In the genomic region with DNA sequence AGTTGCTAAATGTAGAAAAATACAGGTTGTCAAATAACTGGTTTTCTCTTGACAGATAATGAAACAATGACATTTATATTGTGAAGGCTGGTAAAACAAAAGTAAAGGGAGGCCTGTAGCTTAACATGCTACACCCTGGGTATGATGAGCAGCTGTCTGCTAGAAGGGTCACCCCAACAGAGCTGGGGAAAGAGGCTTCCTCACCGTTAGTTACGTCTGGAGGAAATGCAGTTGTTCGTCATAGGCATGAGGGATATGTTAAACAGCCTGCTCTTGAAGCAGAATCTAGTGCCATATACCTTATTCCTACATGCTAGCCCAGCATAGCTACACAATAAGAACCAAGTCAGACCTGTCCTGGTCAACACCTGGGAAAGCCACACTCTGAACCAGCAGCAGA, we compare ENCODE assay signal across 12 cellular contexts. TPM values are rescaled to one million over a fixed set of nuclear protein-coding genes. Genes with fewer than 3 reads are reported as not detected.
A peak's percentile ranks its signal among the peaks of the same experiment; 100 is the strongest.
DNase-seq lines count a peak whose midpoint lies in the region; ATAC-seq and TF ChIP-seq lines count a peak whose summit lies in the region.
"Had no signal": no experiment of that assay in that cellular context is flagged by ENCODE, and none has a peak within 500 bp of the region (broad histone marks: within the 10 kb centered on the region; RNA-seq: fewer than 3 reads in every experiment).

No MANE protein-coding gene starts in this region.

- ATAC-seq in GM18520 (IDR thresholded peaks at IDR 0.05; ENCODE audit: unreplicated experiment): no peak
- ATAC-seq in right cardiac atrium: no peak
- ATAC-seq: heart left ventricle had no signal

- no peak for TF ChIP-seq POLR2A in lower leg skin (IDR thresholded peaks at IDR 0.05)

- H3K9me3 Mint-ChIP-seq in CD4-positive, alpha-beta memory T cell: no peaks in the 10 kb centered on the region

- WGBS in lower leg skin, 2 donors: 82 to 94% methylated on average over 3 of the region's 3 CpGs
- 80% methylated on average over 3 of the region's 3 CpGs for WGBS in right cardiac atrium

- H3K27me3 Mint-ChIP-seq in CD4-positive, alpha-beta memory T cell: no peaks in the 10 kb centered on the region

- POLR2A ChIA-PET in CD4-positive, alpha-beta memory T cell (lab: Charles Lee; ENCODE audit: partially characterized antibody): interaction anchor here (1.0 to 34.6 kb wide), 9 partner anchors 5 to 631 kb away, joined by 3 to 1352 read pairs (median 8); partner anchors contain the start of genes LPIN2, MYL12A and MYL12B

- H3K4me3 ChIP-seq in CD4-positive, alpha-beta memory T cell (ENCODE audit: low read length in 2 of 2): no peak overlapping the region
- H3K4me3 ChIP-seq in mucosa of rectum (ENCODE audit: low read length in 2 of 2) (no peak overlapping the region), lower leg skin (ENCODE audit: low read depth, poor library complexity, severe bottlenecking) (no peak overlapping the region), right cardiac atrium (ENCODE audit: low read length) (no peak overlapping the region)
- H3K4me3 ChIP-seq: heart left ventricle, skin epidermis had no signal

- CTCF ChIA-PET in CD4-positive, alpha-beta memory T cell (lab: Charles Lee; ENCODE audit: partially characterized antibody): interaction anchor here (0.7 to 18.4 kb wide), 9 partner anchors 9 to 283 kb away, joined by 3 to 304 read pairs (median 4); no protein-coding TSS in a partner anchor

- H3K4me1 ChIP-seq in CD4-positive, alpha-beta memory T cell (ENCODE audit: insufficient read depth, low read length): peaks cover 96% of the 10 kb centered on the region
- H3K4me1 ChIP-seq in mucosa of rectum (ENCODE audit: control insufficient read depth in 2 of 2, insufficient read depth in 2 of 2, low read length in 2 of 2): peaks cover 12 to 20% of the 10 kb centered on the region in 2 donors
- H3K4me1 ChIP-seq in right cardiac atrium (ENCODE audit: control insufficient read depth, insufficient read depth, low read length): peaks cover 5% of the 10 kb centered on the region

- peak overlapping the region; percentile 70 to 87 (median 84) for H3K4me3 Mint-ChIP-seq in CD4-positive, alpha-beta memory T cell

- H3K27ac Mint-ChIP-seq in CD4-positive, alpha-beta memory T cell: peak overlapping the region; percentile 88 to 99 (median 98)

- H3K9me3 ChIP-seq in CD4-positive, alpha-beta memory T cell (ENCODE audit: control insufficient read depth in 1 of 2, low read length in 2 of 2): no peaks in the 10 kb centered on the region
- H3K9me3 ChIP-seq in mucosa of rectum (ENCODE audit: control insufficient read depth in 2 of 2, low read length in 2 of 2) (no peaks in the 10 kb centered on the region), right cardiac atrium (ENCODE audit: control insufficient read depth, low read length) (no peaks in the 10 kb centered on the region)
- H3K9me3 ChIP-seq: heart left ventricle had no signal

- H3K36me3 ChIP-seq in CD4-positive, alpha-beta memory T cell (ENCODE audit: insufficient read depth, low read length): no peaks in the 10 kb centered on the region
- H3K36me3 ChIP-seq in mucosa of rectum (ENCODE audit: control insufficient read depth in 2 of 2, insufficient read depth in 2 of 2, low read length in 2 of 2): no peaks in the 10 kb centered on the region
- H3K36me3 ChIP-seq: heart left ventricle had no signal

- intact Hi-C loops in CD4-positive, alpha-beta memory T cell (cut with micrococcal nuclease): loop anchor here (5.0 kb wide), 2 partner anchors 306 to 629 kb away; partner anchors contain the start of gene SMCHD1
- intact Hi-C loops in lower leg skin (cut with DNase I; ENCODE audit: low total_unique reads) (no loop called here), right cardiac atrium (cut with DNase I) (no loop called here)

- H3K27ac ChIP-seq in CD4-positive, alpha-beta memory T cell (ENCODE audit: low read depth, low read length): peak overlapping the region; percentile 79
- peak overlapping the region; percentile 0 to 1 for H3K27ac ChIP-seq in mucosa of rectum (ENCODE audit: low read depth in 2 of 2, low read length in 2 of 2)
- H3K27ac ChIP-seq in right cardiac atrium (ENCODE audit: low read length): no peak overlapping the region

- TF ChIP-seq CTCF in lower leg skin (IDR thresholded peaks at IDR 0.05): no peak

- H3K27me3 ChIP-seq in CD4-positive, alpha-beta memory T cell (ENCODE audit: insufficient read depth, low read length): no peaks in the 10 kb centered on the region
- H3K27me3 ChIP-seq in mucosa of rectum (ENCODE audit: control insufficient read depth in 2 of 2, insufficient read depth in 2 of 2, low read length in 2 of 2) (no peaks in the 10 kb centered on the region), right cardiac atrium (ENCODE audit: control insufficient read depth, insufficient read depth) (no peaks in the 10 kb centered on the region)
- H3K27me3 ChIP-seq: heart left ventricle had no signal

- peak; percentile 74 to 92 (median 80) for DNase-seq in CD4-positive, alpha-beta memory T cell
- DNase-seq in NAMALWA (ENCODE audit: low spot score): peak; percentile 52
- DNase-seq in activated T-helper 1 cell treated with Interleukin-2 at 50 U/mL for 16 hours (ENCODE audit: low read depth): peak; percentile 18
- no peak for DNase-seq in inferior parietal cortex (ENCODE audit: extremely low spot score)
- no peak for DNase-seq in lower leg skin (ENCODE audit: low spot score in 2 of 2)
- no peak for DNase-seq in right cardiac atrium
- DNase-seq: heart left ventricle; NCI-H1417 treated with DMSO at 0.1 percent for 48 hours; NK-92 treated with Interleukin-12 subunit alpha and Interleukin-12 subunit beta, amount 100 ng/mL, for 24 hours had no signal

- H3K4me1 Mint-ChIP-seq in CD4-positive, alpha-beta memory T cell: peaks cover 65 to 95% (median 81%) of the 10 kb centered on the region in 4 donors

- H3K36me3 Mint-ChIP-seq in CD4-positive, alpha-beta memory T cell: peaks cover 14 to 29% of the 10 kb centered on the region in 2 donors

- no peak overlapping the region for H3K9ac ChIP-seq in mucosa of rectum (ENCODE audit: low read depth in 1 of 2, low read length in 2 of 2)

RNA-seq across cellular contexts. Expression of gene LPIN2, which starts 49.9 kb away (rescaled TPM):
- 100 to 1,000 TPM in 1 of 2 experiments, 10 to 100 TPM in 1; 95.4 to 103 TPM for total RNA-seq in CD4-positive, alpha-beta memory T cell
- 10 to 100 TPM; 53.6 to 96.5 TPM for polyA plus RNA-seq in CD4-positive, alpha-beta memory T cell
- total RNA-seq in lower leg skin: 1 to 10 TPM; 4.2 to 8.6 (median 6.7) TPM
- total RNA-seq in right cardiac atrium: 10 to 100 TPM; 12.6 to 18.1 (median 14.2) TPM
- polyA plus RNA-seq in right cardiac atrium: 5.0 TPM

Comparison
In these comparisons a context has a peak if more than half of its experiments do, and no peak if none do; other contexts are left out.
1. DNase-seq: peak in CD4-positive, alpha-beta memory T cell (5 of 5), NAMALWA (single experiment) and activated T-helper 1 cell treated with Interleukin-2 at 50 U/mL for 16 hours (single experiment); none in inferior parietal cortex (single experiment), lower leg skin (0 of 2) and right cardiac atrium (0 of 3).
2. RNA of gene LPIN2, which starts 49.9 kb away (total RNA-seq): 95.4 to 103 TPM in CD4-positive, alpha-beta memory T cell; 12.6 to 18.1 TPM in right cardiac atrium and 4.2 to 8.6 TPM in lower leg skin; every median in the first group is over 4 times any median in the second.